In the genomic region with DNA sequence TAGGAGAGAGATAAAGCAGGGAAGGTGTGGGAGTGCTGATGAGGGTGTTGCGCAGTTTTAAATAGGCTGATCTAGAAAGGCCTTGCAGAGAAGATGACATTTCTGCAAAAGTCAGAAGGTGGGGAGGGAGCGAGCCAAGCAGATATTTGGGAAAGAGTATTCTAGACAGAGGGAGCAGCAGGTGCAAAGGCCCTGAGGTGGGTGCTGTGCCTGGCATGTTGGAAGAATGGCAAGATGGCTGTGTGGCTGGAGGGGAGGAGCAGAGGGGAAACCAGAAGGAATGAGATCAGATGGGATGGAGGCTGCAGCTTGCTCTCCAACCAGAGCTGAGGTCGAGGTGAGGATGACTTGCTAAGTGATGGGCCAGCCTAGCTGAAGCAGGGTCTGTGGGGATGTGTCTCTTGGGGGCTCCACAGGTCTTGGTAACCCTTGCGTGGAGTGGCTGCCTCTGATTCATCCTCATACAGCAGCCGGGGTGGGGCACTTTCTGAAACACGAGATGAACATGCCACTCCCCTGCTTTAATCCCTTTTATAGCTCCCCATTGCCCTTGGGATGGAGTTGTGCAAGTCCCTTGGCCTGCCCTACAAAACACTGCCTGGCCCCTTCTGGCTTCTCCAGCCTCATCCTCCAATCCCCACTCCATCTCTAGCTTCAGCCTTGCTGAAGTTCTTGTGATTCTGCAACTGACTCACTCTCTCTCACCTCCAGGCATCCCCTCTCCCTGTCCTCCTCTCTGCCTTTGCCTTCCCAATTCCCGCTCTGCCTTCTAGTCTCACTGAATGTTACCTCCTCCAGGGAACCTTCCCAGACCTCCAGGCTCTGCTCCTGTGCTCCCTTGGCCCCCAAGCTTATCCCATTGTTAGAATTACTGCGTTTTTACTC, we compare ENCODE assay signal across 14 cellular contexts.
A peak's percentile ranks its signal among the peaks of the same experiment; 100 is the strongest.
DNase-seq lines count a peak whose midpoint lies in the region; ATAC-seq and TF ChIP-seq lines count a peak whose summit lies in the region.
"Had no signal": no experiment of that assay in that cellular context is flagged by ENCODE, and none has a peak within 500 bp of the region (broad histone marks: within the 10 kb centered on the region; RNA-seq: fewer than 3 reads in every experiment).

No MANE protein-coding gene starts in this region.

- H3K79me2 ChIP-seq in GM23338 (replicated peaks; ENCODE audit: insufficient read depth), result no peaks in the 10 kb centered on the region
- H3K79me2 ChIP-seq in trophoblast cell (ENCODE audit: control insufficient read depth, insufficient read depth, low read length, poor library complexity), result no peaks in the 10 kb centered on the region

- no peak for DNase-seq in GM23338 (ENCODE audit: low spot score)
- DNase-seq in NCI-H345 treated with DMSO at 0.1 percent for 48 hours (lab: John Stamatoyannopoulos, UW; ENCODE audit: unreplicated experiment), result peak; percentile 62
- DNase-seq in epithelial cell of esophagus (ENCODE audit: low read depth), result peak; percentile 49
- no peak for DNase-seq in sciatic nerve (ENCODE audit: low spot score)
- DNase-seq in NCI-H2227 (lab: John Stamatoyannopoulos, UW; ENCODE audit: unreplicated experiment), result no peak
- no peak for DNase-seq in trophoblast cell
- no peak for DNase-seq in activated gamma-delta T cell (lab: John Stamatoyannopoulos, UW)
- no peak for DNase-seq in foreskin keratinocyte
- DNase-seq: activated CD8-positive, alpha-beta T cell treated with anti-CD3 and anti-CD28 coated beads for 36 hours; right lobe of liver; stimulated activated CD4-positive, alpha-beta T cell treated with anti-CD3 and anti-CD28 coated beads, Interleukin-4, amount 100 ng/mL, for 1 hour had no signal

- H3K27ac ChIP-seq in GM23338 (ENCODE audit: low read depth), result no peak overlapping the region
- H3K27ac ChIP-seq in trophoblast cell (ENCODE audit: low read depth, low read length), result no peak overlapping the region
- H3K27ac ChIP-seq in foreskin keratinocyte, result no peak overlapping the region
- H3K27ac ChIP-seq: right lobe of liver, SK-N-MC had no signal

- no peaks in the 10 kb centered on the region for H3K9me3 Mint-ChIP-seq in GM23338
- H3K9me3 Mint-ChIP-seq: activated CD8-positive, alpha-beta T cell treated with anti-CD3 and anti-CD28 coated beads for 36 hours; activated T-helper 17 cell treated with anti-CD3 and anti-CD28 coated beads, Interleukin-2, amount 50 U/mL, for 72 hours; type B pancreatic cell had no signal

- H3K36me3 Mint-ChIP-seq in GM23338 (ENCODE audit: low read depth), result no peaks in the 10 kb centered on the region
- H3K36me3 Mint-ChIP-seq: type B pancreatic cell had no signal

- no peak overlapping the region for H3K14ac ChIP-seq in trophoblast cell (ENCODE audit: low read length)

- H2AFZ ChIP-seq in GM23338 (no peak overlapping the region), trophoblast cell (ENCODE audit: insufficient read depth, low read length, poor library complexity) (no peak overlapping the region)

- TF ChIP-seq CTCF in GM23338 (conservative IDR thresholded peaks at IDR 0.05; ENCODE audit: low read depth in 2 of 2) (no peak), epithelial cell of esophagus (IDR thresholded peaks at IDR 0.05; ENCODE audit: insufficient read depth, low read depth, low read length, missing control alignments) (no peak), foreskin keratinocyte (conservative IDR thresholded peaks at IDR 0.05) (no peak)

- H3K4me3 ChIP-seq in GM23338 (no peak overlapping the region), epithelial cell of esophagus (ENCODE audit: low read length) (no peak overlapping the region), trophoblast cell (ENCODE audit: low read depth, low read length) (no peak overlapping the region)
- H3K4me3 ChIP-seq: right lobe of liver, SK-N-MC had no signal

- ATAC-seq in GM23338 (no peak), sciatic nerve (peak; percentile 93), foreskin keratinocyte (no peak)
- ATAC-seq: activated CD8-positive, alpha-beta T cell treated with anti-CD3 and anti-CD28 coated beads for 36 hours; activated T-helper 17 cell treated with anti-CD3 and anti-CD28 coated beads, Interleukin-2, amount 50 U/mL, for 72 hours; right lobe of liver had no signal

- H3K4me3 Mint-ChIP-seq in GM23338, result no peak overlapping the region
- H3K4me3 Mint-ChIP-seq: activated CD8-positive, alpha-beta T cell treated with anti-CD3 and anti-CD28 coated beads for 36 hours; activated T-helper 17 cell treated with anti-CD3 and anti-CD28 coated beads, Interleukin-2, amount 50 U/mL, for 72 hours; type B pancreatic cell had no signal

- no peak overlapping the region for H2BK12ac ChIP-seq in trophoblast cell (ENCODE audit: low read length)

- H2AK5ac ChIP-seq in trophoblast cell (ENCODE audit: low read length), result no peak overlapping the region

- WGBS in trophoblast cell (ENCODE audit: extremely low coverage, insufficient coverage, insufficient read length), result no CpG with 5 or more reads among the region's 8 CpGs

- H3K27me3 ChIP-seq in GM23338 (ENCODE audit: insufficient read depth), result no peaks in the 10 kb centered on the region
- H3K27me3 ChIP-seq in trophoblast cell (ENCODE audit: insufficient read depth, low read length), result no peaks in the 10 kb centered on the region
- H3K27me3 ChIP-seq in foreskin keratinocyte, result peaks cover 35% of the 10 kb centered on the region

- H3K23ac ChIP-seq in trophoblast cell (ENCODE audit: low read length), result no peak overlapping the region

- H3F3A ChIP-seq in GM23338 (replicated peaks; ENCODE audit: low read depth), result no peaks in the 10 kb centered on the region

- no peak overlapping the region for H4K12ac ChIP-seq in trophoblast cell (ENCODE audit: low read depth, low read length)

- H3K27me3 Mint-ChIP-seq in GM23338 (ENCODE audit: insufficient read depth, low read depth, poor library complexity), result peaks cover 8% of the 10 kb centered on the region

- H3K4me1 Mint-ChIP-seq in GM23338, result peaks cover 13% of the 10 kb centered on the region

- peak overlapping the region; percentile 18; the same call in 1 of the 2 replicates for H3K27ac Mint-ChIP-seq in GM23338
- H3K27ac Mint-ChIP-seq: activated CD8-positive, alpha-beta T cell treated with anti-CD3 and anti-CD28 coated beads for 36 hours; activated T-helper 17 cell treated with anti-CD3 and anti-CD28 coated beads, Interleukin-2, amount 50 U/mL, for 72 hours; type B pancreatic cell had no signal

- no peak overlapping the region for H2BK5ac ChIP-seq in trophoblast cell (ENCODE audit: low read depth, low read length, poor library complexity)

- peaks cover 7% of the 10 kb centered on the region for H3K4me1 ChIP-seq in GM23338 (ENCODE audit: insufficient read depth)
- peaks cover 5 to 7% of the 10 kb centered on the region in 2 experiments for H3K4me1 ChIP-seq in trophoblast cell (ENCODE audit: control insufficient read depth in 1 of 2, insufficient read depth in 2 of 2, low read length in 2 of 2)
- no peaks in the 10 kb centered on the region for H3K4me1 ChIP-seq in foreskin keratinocyte
- H3K4me1 ChIP-seq: right lobe of liver had no signal

- H3K18ac ChIP-seq in trophoblast cell (ENCODE audit: low read length), result no peak overlapping the region

- H3K9ac ChIP-seq in trophoblast cell (ENCODE audit: low read length), result no peak overlapping the region

- no peak overlapping the region for H4K91ac ChIP-seq in trophoblast cell (ENCODE audit: low read depth, low read length)

- intact Hi-C loops in sciatic nerve (cut with DNase I), result no loop called here

- H3K4me2 ChIP-seq in GM23338 (no peak overlapping the region), trophoblast cell (ENCODE audit: low read length) (no peak overlapping the region)

- H4K20me1 ChIP-seq in GM23338 (replicated peaks; ENCODE audit: insufficient read depth), result no peaks in the 10 kb centered on the region

- H3K9me3 ChIP-seq in trophoblast cell (ENCODE audit: insufficient read depth, low read depth, low read length), result peaks cover 2% of the 10 kb centered on the region
- H3K9me3 ChIP-seq: right lobe of liver had no signal

- H4K8ac ChIP-seq in trophoblast cell (ENCODE audit: low read depth, low read length), result no peak overlapping the region

- H3K79me1 ChIP-seq in trophoblast cell (ENCODE audit: low read length), result no peaks in the 10 kb centered on the region

- no peak overlapping the region for H2BK120ac ChIP-seq in trophoblast cell (ENCODE audit: insufficient read depth, low read length, poor library complexity)

- no peaks in the 10 kb centered on the region for H3K36me3 ChIP-seq in GM23338 (ENCODE audit: insufficient read depth)
- no peaks in the 10 kb centered on the region for H3K36me3 ChIP-seq in trophoblast cell (ENCODE audit: control insufficient read depth in 1 of 2, insufficient read depth in 2 of 2, low read length in 2 of 2)
- H3K36me3 ChIP-seq: right lobe of liver had no signal

- no peaks in the 10 kb centered on the region for H3K9me2 ChIP-seq in GM23338 (ENCODE audit: insufficient read depth)

- no peak overlapping the region for H3K4ac ChIP-seq in trophoblast cell (ENCODE audit: low read depth, low read length)

TF ChIP-seq in GM23338, 12 proteins besides CTCF, POLR2A, EP300 and RAD21 (continues in another document):
- no peak for TF ChIP-seq EZH2phosphoT487 (IDR thresholded peaks at IDR 0.05; ENCODE audit: unreplicated experiment)
- TF ChIP-seq CREB1 (CRISPR knock-in tag; IDR thresholded peaks at IDR 0.05; ENCODE audit: low read depth), result no peak
- TF ChIP-seq STAT1 (IDR thresholded peaks at IDR 0.05; ENCODE audit: unreplicated experiment), result no peak
- no peak for TF ChIP-seq POLR2AphosphoS5 (IDR thresholded peaks at IDR 0.05; ENCODE audit: low read depth)
- TF ChIP-seq ZNF331 (CRISPR knock-in tag; IDR thresholded peaks at IDR 0.05; ENCODE audit: low read depth), result no peak
- no peak for TF ChIP-seq NANOG (IDR thresholded peaks at IDR 0.05; ENCODE audit: borderline replicate concordance)

Comparison
In these comparisons a context has a peak if more than half of its experiments do, and no peak if none do; other contexts are left out.
1. DNase-seq: peak in NCI-H345 treated with DMSO at 0.1 percent for 48 hours (single experiment) and epithelial cell of esophagus (single experiment); none in GM23338 (single experiment), sciatic nerve (single experiment), NCI-H2227 (single experiment), trophoblast cell (0 of 2), activated gamma-delta T cell (single experiment) and foreskin keratinocyte (0 of 2).